In genomic region chr3:42605550-42606173, GRCh38 we compare ENCODE assay signal across 13 cellular contexts. TPM values are rescaled to one million over a fixed set of nuclear protein-coding genes. Genes with fewer than 3 reads are reported as not detected.
DNase-seq lines count a peak whose midpoint lies in the region; ATAC-seq, FAIRE-seq and TF ChIP-seq lines count a peak whose summit lies in the region.
"Had no signal": no experiment of that assay in that cellular context is flagged by ENCODE, and none has a peak within 500 bp of the region (broad histone marks: within the 10 kb centered on the region; RNA-seq: fewer than 3 reads in every experiment).

No MANE protein-coding gene starts in this region.

- H3K27ac Mint-ChIP-seq in chondrocyte (ENCODE audit: unreplicated experiment), result peak overlapping the region; percentile 10
- H3K27ac Mint-ChIP-seq: T-helper 2 cell treated with Interferon-gamma antibody and Interleukin-4, amounts not matched to agents 5 μg/mL and 100 μg/mL, for 36 hours had no signal

- no peak overlapping the region for H4K91ac ChIP-seq in mesenchymal stem cell (ENCODE audit: low read length)

- H3K4me1 ChIP-seq in mesenchymal stem cell (ENCODE audit: control insufficient read depth, insufficient read depth, low read depth, low read length), result peaks cover 10% of the 10 kb centered on the region

- TF ChIP-seq POLR2A in GM12891 (IDR thresholded peaks at IDR 0.05; ENCODE audit: low read depth, low read length), result no peak

- no peak overlapping the region for H3K23ac ChIP-seq in mesenchymal stem cell (ENCODE audit: low read length in 2 of 2)

- peaks cover 13% of the 10 kb centered on the region for H3K36me3 Mint-ChIP-seq in chondrocyte (ENCODE audit: low read depth)

- no peak overlapping the region for H2BK12ac ChIP-seq in mesenchymal stem cell (ENCODE audit: low read length in 2 of 2)

- no peaks in the 10 kb centered on the region for H3K27me3 ChIP-seq in mesenchymal stem cell (ENCODE audit: control insufficient read depth in 1 of 2, insufficient read depth in 1 of 2, low read length in 2 of 2)
- H3K27me3 ChIP-seq: brain microvascular endothelial cell had no signal

- H3K4me3 ChIP-seq in mesenchymal stem cell (ENCODE audit: insufficient read depth in 1 of 2, low read depth in 1 of 2, low read length in 2 of 2), result no peak overlapping the region

- no peak overlapping the region for H2AFZ ChIP-seq in mesenchymal stem cell (ENCODE audit: low read depth, low read length)

- no peaks in the 10 kb centered on the region for H3K79me1 ChIP-seq in mesenchymal stem cell (replicated peaks; ENCODE audit: low read length, poor library complexity, severe bottlenecking)

- peaks cover 16 to 58% of the 10 kb centered on the region in 2 experiments for H3K36me3 ChIP-seq in mesenchymal stem cell (ENCODE audit: control insufficient read depth in 1 of 2, insufficient read depth in 2 of 2, low read depth in 1 of 2, low read length in 2 of 2)

- H3K27me3 Mint-ChIP-seq in chondrocyte (ENCODE audit: low read depth), result no peaks in the 10 kb centered on the region

- H3K4me1 Mint-ChIP-seq in chondrocyte (ENCODE audit: low read depth), result peaks cover 69% of the 10 kb centered on the region

- H3K9ac ChIP-seq in mesenchymal stem cell (ENCODE audit: low read length), result no peak overlapping the region

- H2AK5ac ChIP-seq in mesenchymal stem cell (ENCODE audit: low read length, severe bottlenecking), result no peak overlapping the region

- peak; percentile 14 for DNase-seq in AG20443 (ENCODE audit: low spot score)
- DNase-seq in NCI-H526 treated with DMSO at 0.1 percent for 48 hours (lab: John Stamatoyannopoulos, UW), result peak; percentile 65
- DNase-seq in chondrocyte (ENCODE audit: low spot score), result no peak
- peak; percentile 23 for DNase-seq in mesenchymal stem cell
- DNase-seq in GM12891 (ENCODE audit: insufficient read length, low spot score), result no peak
- DNase-seq in urothelium cell line (ENCODE audit: low spot score), result no peak
- DNase-seq: activated CD8-positive, alpha-beta memory T cell treated with anti-CD3 and anti-CD28 coated beads, Interleukin-2, amount 50 U/mL, for 48 hours; brain microvascular endothelial cell; kidney glomerular epithelial cell had no signal

- H3K4ac ChIP-seq in mesenchymal stem cell (ENCODE audit: low read depth in 1 of 2, low read length in 2 of 2), result no peak overlapping the region

- ATAC-seq in GM21526 (IDR thresholded peaks at IDR 0.05; ENCODE audit: low FRiP score, unreplicated experiment) (no peak), GM19023 (IDR thresholded peaks at IDR 0.05; ENCODE audit: unreplicated experiment) (no peak)

- H4K8ac ChIP-seq in mesenchymal stem cell (ENCODE audit: low read length), result no peak overlapping the region

- no peaks in the 10 kb centered on the region for H3K9me3 ChIP-seq in mesenchymal stem cell (ENCODE audit: control insufficient read depth, low read length)

- H3K14ac ChIP-seq in mesenchymal stem cell (ENCODE audit: low read length in 2 of 2), result no peak overlapping the region

- peaks cover 4% of the 10 kb centered on the region for H3K9me3 Mint-ChIP-seq in chondrocyte (ENCODE audit: low read depth)

- no peak overlapping the region for H3K4me3 Mint-ChIP-seq in chondrocyte (ENCODE audit: unreplicated experiment)
- H3K4me3 Mint-ChIP-seq: T-helper 2 cell treated with Interferon-gamma antibody and Interleukin-4, amounts not matched to agents 5 μg/mL and 100 μg/mL, for 36 hours had no signal

- FAIRE-seq in GM12891 (lab: Jason Lieb, UNC), result no peak
- no peak for FAIRE-seq in urothelium cell line (lab: Jason Lieb, UNC)
- FAIRE-seq: H54 had no signal

- H3K18ac ChIP-seq in mesenchymal stem cell (ENCODE audit: low read depth in 1 of 2, low read length in 2 of 2), result no peak overlapping the region

- H3K4me2 ChIP-seq in mesenchymal stem cell (ENCODE audit: low read length, poor library complexity, severe bottlenecking), result no peak overlapping the region

- WGBS in mesenchymal stem cell, result 88% methylated on average over 2 of the region's 5 CpGs

- no peak overlapping the region for H2BK5ac ChIP-seq in mesenchymal stem cell (ENCODE audit: low read depth, low read length, poor library complexity, severe bottlenecking)

- no peak overlapping the region for H2BK15ac ChIP-seq in mesenchymal stem cell (ENCODE audit: low read depth, poor library complexity, severe bottlenecking)

- TF ChIP-seq CTCF in chondrocyte (IDR thresholded peaks at IDR 0.05), result no peak

- no peak overlapping the region for H3K27ac ChIP-seq in mesenchymal stem cell (ENCODE audit: low read length, poor library complexity, severe bottlenecking)
- H3K27ac ChIP-seq: brain microvascular endothelial cell had no signal

- H2BK120ac ChIP-seq in mesenchymal stem cell (ENCODE audit: low read depth, low read length), result no peak overlapping the region

TF ChIP-seq in GM12891, 5 proteins besides CTCF, POLR2A, EP300 and RAD21:
- no peak for TF ChIP-seq POLR2AphosphoS5 (IDR thresholded peaks at IDR 0.05; ENCODE audit: low read depth, low read length)
- no peak for TF ChIP-seq SPI1 (IDR thresholded peaks at IDR 0.05; ENCODE audit: low read depth, low read length)
- TF ChIP-seq POU2F2 (IDR thresholded peaks at IDR 0.05; ENCODE audit: low read depth, low read length), result no peak
- no peak for TF ChIP-seq TAF1 (IDR thresholded peaks at IDR 0.05; ENCODE audit: low read depth, low read length)
- TF ChIP-seq PAX5 (IDR thresholded peaks at IDR 0.05; ENCODE audit: insufficient read depth, low read length, severe bottlenecking), result no peak

RNA-seq across cellular contexts. Expression of gene NKTR, which starts 5.2 kb away (rescaled TPM):
- total RNA-seq in chondrocyte, result 49.7 to 71.5 TPM (median 50.0 TPM) in 3 replicates
- polyA plus RNA-seq in mesenchymal stem cell (2013, experiment 1 of 2), result 26.4 TPM
- polyA plus RNA-seq in mesenchymal stem cell (2013, experiment 2 of 2), result 22.4 TPM
- polyA plus RNA-seq in GM12891 (2012; ENCODE audit: low read depth, missing spikeins), result 27.9 TPM

RNA-seq across cellular contexts. Expression of gene SS18L2, which starts 15.0 kb away (rescaled TPM):
- 13.5 to 18.5 TPM (median 14.5 TPM) in 3 replicates for total RNA-seq in chondrocyte
- polyA plus RNA-seq in mesenchymal stem cell (2013, experiment 1 of 2), result 39.2 TPM
- 42.8 TPM for polyA plus RNA-seq in mesenchymal stem cell (2013, experiment 2 of 2)
- 87.3 TPM for polyA plus RNA-seq in GM12891 (2012; ENCODE audit: low read depth, missing spikeins)

RNA-seq across cellular contexts. Expression of gene SEC22C, which starts 23.9 kb away (rescaled TPM):
- total RNA-seq in chondrocyte, result 49.8 to 55.8 TPM (median 55.0 TPM) in 3 replicates
- 42.5 TPM for polyA plus RNA-seq in mesenchymal stem cell (2013, experiment 1 of 2)
- 45.2 TPM for polyA plus RNA-seq in mesenchymal stem cell (2013, experiment 2 of 2)
- 18.5 TPM for polyA plus RNA-seq in GM12891 (2012; ENCODE audit: low read depth, missing spikeins)

RNA-seq across cellular contexts. Expression of gene ZBTB47, which starts 47.8 kb away (rescaled TPM):
- 38.8 to 44.4 TPM (median 40.0 TPM) in 3 replicates for total RNA-seq in chondrocyte
- 10.8 TPM for polyA plus RNA-seq in mesenchymal stem cell (2013, experiment 1 of 2)
- polyA plus RNA-seq in mesenchymal stem cell (2013, experiment 2 of 2), result 9.7 TPM
- 0.22 TPM for polyA plus RNA-seq in GM12891 (2012; ENCODE audit: low read depth, missing spikeins)

Comparison
In these comparisons a context has a peak if more than half of its experiments do, and no peak if none do; other contexts are left out.
1. DNase-seq: peak in AG20443 (single experiment), NCI-H526 treated with DMSO at 0.1 percent for 48 hours (single experiment) and mesenchymal stem cell (single experiment); none in chondrocyte (single experiment), GM12891 (single experiment) and urothelium cell line (single experiment).